In the genomic region with DNA sequence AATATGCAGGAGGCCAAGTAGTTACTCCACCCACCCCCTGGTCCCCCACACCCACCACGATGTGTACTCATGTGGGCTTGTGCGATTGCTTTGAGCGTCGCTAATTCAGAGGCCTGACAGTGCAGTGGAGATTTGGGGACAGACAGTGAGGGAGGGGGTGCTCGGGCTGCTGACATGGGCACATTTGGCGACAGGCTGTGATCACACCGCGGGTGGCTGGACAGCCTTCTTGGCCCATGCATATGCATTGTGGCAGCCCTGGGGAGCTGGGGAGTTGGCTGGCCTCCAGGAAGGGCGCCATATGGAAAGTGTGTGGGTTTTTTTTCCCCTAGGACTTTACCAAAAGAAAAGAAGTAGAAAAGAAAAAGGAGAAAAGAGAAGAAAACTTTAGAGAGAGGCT, we compare ENCODE assay signal across 25 cellular contexts.
"Had no signal": no experiment of that assay in that cellular context is flagged by ENCODE, and none has a peak within 500 bp of the region (broad histone marks: within the 10 kb centered on the region; RNA-seq: fewer than 3 reads in every experiment).

No MANE protein-coding gene starts in this region.

- H3K9me3 Mint-ChIP-seq: mesothelial cell of epicardium, nephron had no signal

- H3K27ac Mint-ChIP-seq: mesothelial cell of epicardium; naive B cell; nephron; neural progenitor cell; stimulated activated naive CD8-positive, alpha-beta T cell treated with anti-CD3 and anti-CD28 coated beads, Interleukin-15, amount 100 ng/mL, for 72 hours had no signal

- H3K36me3 Mint-ChIP-seq: mesothelial cell of epicardium, naive B cell, neural progenitor cell had no signal

- H3K36me3 ChIP-seq: gastrocnemius medialis, heart left ventricle, left lung, neural progenitor cell, prostate gland, right atrium auricular region, suprapubic skin, transverse colon had no signal

- H3K4me2 ChIP-seq: hepatocyte, neural progenitor cell, smooth muscle cell had no signal

- H3K4me1 Mint-ChIP-seq: mesothelial cell of epicardium; naive B cell; nephron; stimulated activated naive CD8-positive, alpha-beta T cell treated with anti-CD3 and anti-CD28 coated beads, Interleukin-15, amount 100 ng/mL, for 72 hours had no signal

- H3K4me1 ChIP-seq: gastrocnemius medialis, heart left ventricle, left lung, neural progenitor cell, prostate gland, right atrium auricular region, suprapubic skin, transverse colon had no signal

- H3K27me3 ChIP-seq: hepatocyte, neural progenitor cell, right atrium auricular region, suprapubic skin, transverse colon had no signal

- H3K27ac ChIP-seq: dorsolateral prefrontal cortex, gastrocnemius medialis, heart left ventricle, hepatocyte, left lung, neural progenitor cell, prostate gland, right atrium auricular region, suprapubic skin, transverse colon had no signal

- H3K27me3 Mint-ChIP-seq: naive B cell; stimulated activated naive CD8-positive, alpha-beta T cell treated with anti-CD3 and anti-CD28 coated beads, Interleukin-15, amount 100 ng/mL, for 72 hours had no signal

- H3K9ac ChIP-seq: neural progenitor cell had no signal

- H2AFZ ChIP-seq: hepatocyte, neural progenitor cell had no signal

- H3K4me3 Mint-ChIP-seq: mesothelial cell of epicardium; naive B cell; nephron; neural progenitor cell; stimulated activated naive CD8-positive, alpha-beta T cell treated with anti-CD3 and anti-CD28 coated beads, Interleukin-15, amount 100 ng/mL, for 72 hours had no signal

- DNase-seq: effector CD4-positive, alpha-beta T cell; gastrocnemius medialis; heart left ventricle; kidney; left lung; mesenchymal stem cell; mucosa of descending colon; naive B cell; nucleus accumbens; stimulated activated CD4-positive, alpha-beta T cell treated with anti-CD3 and anti-CD28 coated beads, Interleukin-12 subunit alpha, Interleukin-12 subunit beta, amount 100 ng/mL, for 4 hours; stimulated activated CD4-positive, alpha-beta T cell treated with anti-CD3 and anti-CD28 coated beads, Interleukin-1b, Interleukin-23, amount 100 ng/mL, for 48 hours; stimulated activated CD4-positive, alpha-beta T cell treated with anti-CD3 and anti-CD28 coated beads, Interleukin-4, amount 100 ng/mL, for 1 hour; stimulated activated CD8-positive, alpha-beta memory T cell treated with anti-CD3 and anti-CD28 coated beads, Interleukin-4, amount 100 ng/mL, for 48 hours; stimulated activated naive CD4-positive, alpha-beta T cell; stimulated activated naive CD8-positive, alpha-beta T cell treated with anti-CD3 and anti-CD28 coated beads, Interleukin-15, amount 100 ng/mL, for 72 hours; transverse colon had no signal

- H3K9me3 ChIP-seq: gastrocnemius medialis, heart left ventricle, left lung, mucosa of descending colon, prostate gland, right atrium auricular region, transverse colon had no signal

- H3K4me3 ChIP-seq: dorsolateral prefrontal cortex, gastrocnemius medialis, heart left ventricle, hepatocyte, left lung, mucosa of descending colon, neural progenitor cell, prostate gland, right atrium auricular region, smooth muscle cell, suprapubic skin, transverse colon had no signal
